ENCODE assay signal across 1 cellular context in the genomic region with DNA sequence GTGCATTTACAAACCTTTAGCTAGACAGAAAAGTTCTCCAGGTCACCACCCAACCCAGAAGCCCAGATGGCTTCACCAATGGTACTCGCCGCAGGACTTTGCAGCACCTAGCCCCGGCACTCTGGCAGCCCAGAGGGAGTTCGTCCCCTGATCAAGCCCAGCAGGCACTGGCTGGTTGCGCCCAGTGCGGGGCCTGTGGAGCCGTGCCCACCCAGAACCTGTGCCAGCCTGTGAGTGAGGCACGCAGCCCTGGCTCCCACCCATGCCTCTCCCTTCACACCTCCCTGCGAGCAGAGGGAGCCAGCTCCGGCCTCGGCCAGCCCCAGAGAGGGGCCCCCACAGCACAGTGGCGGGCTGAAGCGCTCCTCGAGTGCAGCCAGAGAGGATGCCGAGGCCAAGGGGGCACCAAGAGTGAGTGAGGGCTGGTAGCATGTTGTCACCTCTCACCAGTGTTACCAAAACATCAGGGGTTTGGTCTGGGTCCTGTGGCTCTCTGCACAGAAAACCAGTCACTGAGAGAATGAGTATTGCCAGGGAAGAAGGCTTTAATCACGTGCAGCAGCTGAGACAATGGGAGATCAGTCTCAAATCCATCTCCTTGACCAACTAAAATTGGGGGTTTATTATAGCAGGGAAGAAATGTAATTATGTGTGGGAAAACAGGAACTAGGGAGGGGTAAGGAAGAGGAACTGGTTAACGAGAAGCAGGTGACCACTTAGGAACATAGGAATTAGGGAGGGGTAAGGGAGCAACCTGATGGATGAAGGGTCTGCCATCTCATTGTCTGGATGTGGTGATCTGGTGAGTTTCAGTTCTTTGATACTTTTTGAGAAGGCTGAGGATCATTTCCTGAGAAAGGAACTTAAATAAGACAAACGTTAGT.
TF ChIP-seq lines count a peak whose summit lies in the region.

No MANE protein-coding gene starts in this region.

TF ChIP-seq in GM23338, 12 proteins besides CTCF, POLR2A, EP300 and RAD21 (continued from another document):
- TF ChIP-seq, protein P1, sequence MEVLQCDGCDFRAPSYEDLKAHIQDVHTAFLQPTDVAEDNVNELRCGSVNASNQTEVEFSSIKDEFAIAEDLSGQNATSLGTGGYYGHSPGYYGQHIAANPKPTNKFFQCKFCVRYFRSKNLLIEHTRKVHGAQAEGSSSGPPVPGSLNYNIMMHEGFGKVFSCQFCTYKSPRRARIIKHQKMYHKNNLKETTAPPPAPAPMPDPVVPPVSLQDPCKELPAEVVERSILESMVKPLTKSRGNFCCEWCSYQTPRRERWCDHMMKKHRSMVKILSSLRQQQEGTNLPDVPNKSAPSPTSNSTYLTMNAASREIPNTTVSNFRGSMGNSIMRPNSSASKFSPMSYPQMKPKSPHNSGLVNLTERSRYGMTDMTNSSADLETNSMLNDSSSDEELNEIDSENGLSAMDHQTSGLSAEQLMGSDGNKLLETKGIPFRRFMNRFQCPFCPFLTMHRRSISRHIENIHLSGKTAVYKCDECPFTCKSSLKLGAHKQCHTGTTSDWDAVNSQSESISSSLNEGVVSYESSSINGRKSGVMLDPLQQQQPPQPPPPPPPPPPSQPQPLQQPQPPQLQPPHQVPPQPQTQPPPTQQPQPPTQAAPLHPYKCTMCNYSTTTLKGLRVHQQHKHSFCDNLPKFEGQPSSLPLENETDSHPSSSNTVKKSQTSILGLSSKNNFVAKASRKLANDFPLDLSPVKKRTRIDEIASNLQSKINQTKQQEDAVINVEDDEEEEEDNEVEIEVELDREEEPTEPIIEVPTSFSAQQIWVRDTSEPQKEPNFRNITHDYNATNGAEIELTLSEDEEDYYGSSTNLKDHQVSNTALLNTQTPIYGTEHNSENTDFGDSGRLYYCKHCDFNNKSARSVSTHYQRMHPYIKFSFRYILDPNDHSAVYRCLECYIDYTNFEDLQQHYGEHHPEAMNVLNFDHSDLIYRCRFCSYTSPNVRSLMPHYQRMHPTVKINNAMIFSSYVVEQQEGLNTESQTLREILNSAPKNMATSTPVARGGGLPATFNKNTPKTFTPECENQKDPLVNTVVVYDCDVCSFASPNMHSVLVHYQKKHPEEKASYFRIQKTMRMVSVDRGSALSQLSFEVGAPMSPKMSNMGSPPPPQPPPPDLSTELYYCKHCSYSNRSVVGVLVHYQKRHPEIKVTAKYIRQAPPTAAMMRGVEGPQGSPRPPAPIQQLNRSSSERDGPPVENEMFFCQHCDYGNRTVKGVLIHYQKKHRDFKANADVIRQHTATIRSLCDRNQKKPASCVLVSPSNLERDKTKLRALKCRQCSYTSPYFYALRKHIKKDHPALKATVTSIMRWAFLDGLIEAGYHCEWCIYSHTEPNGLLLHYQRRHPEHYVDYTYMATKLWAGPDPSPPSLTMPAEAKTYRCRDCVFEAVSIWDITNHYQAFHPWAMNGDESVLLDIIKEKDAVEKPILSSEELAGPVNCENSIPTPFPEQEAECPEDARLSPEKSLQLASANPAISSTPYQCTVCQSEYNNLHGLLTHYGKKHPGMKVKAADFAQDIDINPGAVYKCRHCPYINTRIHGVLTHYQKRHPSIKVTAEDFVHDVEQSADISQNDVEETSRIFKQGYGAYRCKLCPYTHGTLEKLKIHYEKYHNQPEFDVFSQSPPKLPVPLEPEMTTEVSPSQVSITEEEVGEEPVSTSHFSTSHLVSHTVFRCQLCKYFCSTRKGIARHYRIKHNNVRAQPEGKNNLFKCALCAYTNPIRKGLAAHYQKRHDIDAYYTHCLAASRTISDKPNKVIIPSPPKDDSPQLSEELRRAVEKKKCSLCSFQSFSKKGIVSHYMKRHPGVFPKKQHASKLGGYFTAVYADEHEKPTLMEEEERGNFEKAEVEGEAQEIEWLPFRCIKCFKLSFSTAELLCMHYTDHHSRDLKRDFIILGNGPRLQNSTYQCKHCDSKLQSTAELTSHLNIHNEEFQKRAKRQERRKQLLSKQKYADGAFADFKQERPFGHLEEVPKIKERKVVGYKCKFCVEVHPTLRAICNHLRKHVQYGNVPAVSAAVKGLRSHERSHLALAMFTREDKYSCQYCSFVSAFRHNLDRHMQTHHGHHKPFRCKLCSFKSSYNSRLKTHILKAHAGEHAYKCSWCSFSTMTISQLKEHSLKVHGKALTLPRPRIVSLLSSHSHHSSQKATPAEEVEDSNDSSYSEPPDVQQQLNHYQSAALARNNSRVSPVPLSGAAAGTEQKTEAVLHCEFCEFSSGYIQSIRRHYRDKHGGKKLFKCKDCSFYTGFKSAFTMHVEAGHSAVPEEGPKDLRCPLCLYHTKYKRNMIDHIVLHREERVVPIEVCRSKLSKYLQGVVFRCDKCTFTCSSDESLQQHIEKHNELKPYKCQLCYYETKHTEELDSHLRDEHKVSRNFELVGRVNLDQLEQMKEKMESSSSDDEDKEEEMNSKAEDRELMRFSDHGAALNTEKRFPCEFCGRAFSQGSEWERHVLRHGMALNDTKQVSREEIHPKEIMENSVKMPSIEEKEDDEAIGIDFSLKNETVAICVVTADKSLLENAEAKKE (CRISPR knock-in tag; IDR thresholded peaks at IDR 0.05), result no peak
- TF ChIP-seq STAT1 (IDR thresholded peaks at IDR 0.05; ENCODE audit: unreplicated experiment) (no peak), JUNB (IDR thresholded peaks at IDR 0.05; ENCODE audit: unreplicated experiment) (no peak), CREB1 (CRISPR knock-in tag; IDR thresholded peaks at IDR 0.05; ENCODE audit: low read depth) (no peak)
